15 cellular contexts compared by ENCODE assay signal in genomic region chr6:85113934-85114582, GRCh38.
DNase-seq lines count a peak whose midpoint lies in the region; ATAC-seq, FAIRE-seq and TF ChIP-seq lines count a peak whose summit lies in the region.
"Had no signal": no experiment of that assay in that cellular context is flagged by ENCODE, and none has a peak within 500 bp of the region (broad histone marks: within the 10 kb centered on the region; RNA-seq: fewer than 3 reads in every experiment).

No MANE protein-coding gene starts in this region.

- no peak for TF ChIP-seq POLR2A in HepG2 (IDR thresholded peaks at IDR 0.05; ENCODE audit: insufficient read depth in 1 of 2, low read depth in 2 of 2, low read length in 2 of 2)
- no peak for TF ChIP-seq POLR2A in right lobe of liver (IDR thresholded peaks at IDR 0.05)

- no peak overlapping the region for H2AFZ ChIP-seq in HepG2 (ENCODE audit: low read length)
- H2AFZ ChIP-seq: PC-9 had no signal

- no peaks in the 10 kb centered on the region for H3K27me3 Mint-ChIP-seq in mesothelial cell of epicardium (ENCODE audit: low read depth)
- H3K27me3 Mint-ChIP-seq: naive B cell had no signal

- TF ChIP-seq CTCF in HepG2 (CRISPR knock-in tag; IDR thresholded peaks at IDR 0.05) (no peak), right lobe of liver (IDR thresholded peaks at IDR 0.05) (no peak), cardiac fibroblast (IDR thresholded peaks at IDR 0.05; ENCODE audit: low read depth, low read length) (no peak), mesothelial cell of epicardium (IDR thresholded peaks at IDR 0.05; ENCODE audit: unreplicated experiment) (no peak), brain microvascular endothelial cell (IDR thresholded peaks at IDR 0.05; ENCODE audit: low read depth, low read length, missing control alignments) (no peak)

- H3K27ac Mint-ChIP-seq in mesothelial cell of epicardium: no peak overlapping the region

- CTCF ChIA-PET in HepG2 (lab: Yijun Ruan, JAX; ENCODE audit: low intra/inter-chr PET ratio, low total read pairs): no interaction called here

- peak overlapping the region; percentile 28 for H3K4me3 Mint-ChIP-seq in mesothelial cell of epicardium
- H3K4me3 Mint-ChIP-seq: naive B cell had no signal

- FAIRE-seq in HepG2 (lab: Jason Lieb, UNC): no peak
- FAIRE-seq: GM18507 had no signal

- H3K9ac ChIP-seq in HepG2 (ENCODE audit: insufficient read depth, low read depth, low read length): no peak overlapping the region
- H3K9ac ChIP-seq: KMS-11 had no signal

- no peaks in the 10 kb centered on the region for H3K79me2 ChIP-seq in HepG2 (ENCODE audit: insufficient read depth, low read length)

- no TSS peak for BruUV-seq in HepG2 (replicated peaks; lab: Mats Ljungman, UMichigan)

- H3K9me3 ChIP-seq in HepG2 (ENCODE audit: low read length): no peaks in the 10 kb centered on the region
- H3K9me3 ChIP-seq in right lobe of liver: no peaks in the 10 kb centered on the region

- POLR2A ChIA-PET in HepG2 (lab: Yijun Ruan, JAX): no interaction called here

- no peak for TF ChIP-seq RAD21 in HepG2 (CRISPR knock-in tag; IDR thresholded peaks at IDR 0.05)

- ATAC-seq in HepG2 (no peak), right lobe of liver (no peak), left colon (no peak), HG02938 (IDR thresholded peaks at IDR 0.05; ENCODE audit: unreplicated experiment) (no peak), GM21529 (IDR thresholded peaks at IDR 0.05; ENCODE audit: unreplicated experiment) (no peak)

- H3K4me3 ChIP-seq in HepG2 (replicated peaks in 1 of 3; ENCODE audit: insufficient read depth in 1 of 3, low read depth in 2 of 3, low read length in 3 of 3) (no peak overlapping the region), right lobe of liver (no peak overlapping the region), cardiac fibroblast (replicated peaks in 1 of 2; ENCODE audit: low read depth in 2 of 2, low read length in 2 of 2) (peak overlapping the region; percentile 25 to 40), brain microvascular endothelial cell (ENCODE audit: low read depth, low read length) (no peak overlapping the region)
- H3K4me3 ChIP-seq: PC-9 had no signal

- no peak overlapping the region for H3K4me2 ChIP-seq in HepG2 (ENCODE audit: low read depth, low read length)
- H3K4me2 ChIP-seq: KMS-11, PC-9 had no signal

- no peaks in the 10 kb centered on the region for H3K9me3 Mint-ChIP-seq in mesothelial cell of epicardium

- no peaks in the 10 kb centered on the region for H3K36me3 Mint-ChIP-seq in mesothelial cell of epicardium
- H3K36me3 Mint-ChIP-seq: naive B cell had no signal

- no peak for TF ChIP-seq EP300 in HepG2 (IDR thresholded peaks at IDR 0.05; ENCODE audit: low read depth in 2 of 2, low read length in 2 of 2)
- no peak for TF ChIP-seq EP300 in HepG2 (CRISPR knock-in tag; IDR thresholded peaks at IDR 0.05; ENCODE audit: borderline replicate concordance)

- H3K27ac ChIP-seq in HepG2 (ENCODE audit: extremely low read length, insufficient read depth, low read length) (no peak overlapping the region), right lobe of liver (no peak overlapping the region), brain microvascular endothelial cell (no peak overlapping the region)
- H3K27ac ChIP-seq: KMS-11, PC-9 had no signal

- H3K27me3 ChIP-seq in HepG2 (ENCODE audit: control insufficient read depth in 1 of 2, insufficient read depth in 2 of 2, low read length in 2 of 2) (no peaks in the 10 kb centered on the region; a peak in 1 of 5 replicates), right lobe of liver (no peaks in the 10 kb centered on the region), brain microvascular endothelial cell (replicated peaks) (no peaks in the 10 kb centered on the region)

- DNase-seq in HepG2 (ENCODE audit: low spot score): no peak
- no peak for DNase-seq in right lobe of liver
- DNase-seq in cardiac fibroblast (ENCODE audit: low read depth in 2 of 2): peak; percentile 52 to 89
- no peak for DNase-seq in mesothelial cell of epicardium (ENCODE audit: low spot score in 2 of 2, unreplicated experiment in 2 of 2)
- no peak for DNase-seq in left colon
- no peak for DNase-seq in brain microvascular endothelial cell
- DNase-seq: activated naive CD4-positive, alpha-beta T cell treated with Interleukin-2 at 50 U/mL for 16 hours; islet precursor cell; naive B cell; NCI-H2081 treated with DMSO at 0.1 percent for 48 hours; PC-9 had no signal

- H3K4me1 Mint-ChIP-seq in mesothelial cell of epicardium: peaks cover 9% of the 10 kb centered on the region
- H3K4me1 Mint-ChIP-seq: naive B cell had no signal

- intact Hi-C loops in HepG2 (cut with micrococcal nuclease; ENCODE audit: unreplicated experiment): no loop called here
- intact Hi-C loops in right lobe of liver (cut with DNase I): no loop called here
- intact Hi-C loops in left colon (cut with DNase I, micrococcal nuclease): no loop called here

- 69% methylated on average over 21 of the region's 21 CpGs for WGBS in HepG2 (ENCODE audit: low lambda C conversion rate)
- 67% methylated on average over 20 of the region's 21 CpGs for WGBS in right lobe of liver (ENCODE audit: insufficient coverage, low coverage, low lambda C conversion rate, missing lambda C conversion rate)

- H3K4me1 ChIP-seq in HepG2 (ENCODE audit: insufficient read depth, low read length) (no peaks in the 10 kb centered on the region), right lobe of liver (no peaks in the 10 kb centered on the region)

- no peaks in the 10 kb centered on the region for H4K20me1 ChIP-seq in HepG2 (ENCODE audit: insufficient read depth, low read length)

- H3K36me3 ChIP-seq in HepG2 (replicated peaks in 1 of 2; ENCODE audit: control insufficient read depth in 1 of 2, insufficient read depth in 2 of 2, low read length in 2 of 2) (no peaks in the 10 kb centered on the region), right lobe of liver (no peaks in the 10 kb centered on the region), brain microvascular endothelial cell (replicated peaks) (no peaks in the 10 kb centered on the region)

- in situ Hi-C loops in HepG2 (cut with HindIII; ENCODE audit: extremely low pct_ligation_motif_present, low pct_unique_long_range_greater_than_20kb): no loop called here
- in situ Hi-C loops in brain microvascular endothelial cell (cut with HindIII; ENCODE audit: low pct_ligation_motif_present, low sequenced_read_pairs): no loop called here

TF ChIP-seq in HepG2, 621 proteins besides CTCF, POLR2A, EP300 and RAD21:
- TF ChIP-seq CEBPB (IDR thresholded peaks at IDR 0.05; ENCODE audit: borderline replicate concordance, low read depth, low read length): peak; percentile 66
- TF ChIP-seq ZSCAN12 (CRISPR knock-in tag; IDR thresholded peaks at IDR 0.05): no peak

Comparison
In these comparisons a context has a peak if more than half of its experiments do, and no peak if none do; other contexts are left out.
1. DNase-seq: peak in cardiac fibroblast (2 of 2); none in HepG2 (single experiment), right lobe of liver (0 of 3), mesothelial cell of epicardium (0 of 2), left colon (0 of 2) and brain microvascular endothelial cell (single experiment).
2. H3K4me3 ChIP-seq: peak in cardiac fibroblast (2 of 2); none in HepG2 (0 of 3), right lobe of liver (0 of 3) and brain microvascular endothelial cell (single experiment).